ENCODE assay signal across 2 cellular contexts in the genomic region with DNA sequence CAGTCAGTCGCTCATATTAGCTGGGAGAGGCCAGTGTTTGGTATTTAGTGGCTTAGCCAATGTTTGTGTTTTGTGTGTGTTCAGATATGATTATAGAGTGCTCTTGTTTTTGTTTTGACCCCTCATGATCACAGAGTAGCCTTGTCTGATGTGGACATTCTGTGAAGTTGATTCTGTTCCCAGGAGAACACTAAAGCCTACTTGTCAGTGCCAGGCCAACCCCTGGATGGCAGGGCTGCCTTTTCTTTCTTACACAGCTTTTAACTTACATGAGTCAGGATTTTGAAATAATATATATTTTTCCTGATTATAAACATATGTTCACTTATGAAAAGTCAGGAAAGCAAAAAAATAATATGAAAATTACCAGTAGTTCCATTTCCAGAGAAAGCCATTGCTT.
TF ChIP-seq lines count a peak whose summit lies in the region.

No MANE protein-coding gene starts in this region.

TF ChIP-seq in SK-N-SH, 30 proteins besides CTCF, POLR2A, EP300 and RAD21 (continued from another document):
- TF ChIP-seq IRF3 (IDR thresholded peaks at IDR 0.05; ENCODE audit: low read depth, low read length) (no peak), TAF1 (IDR thresholded peaks at IDR 0.05; ENCODE audit: borderline replicate concordance, low read depth, low read length) (no peak), FOXJ3 (CRISPR knock-in tag; IDR thresholded peaks at IDR 0.05) (no peak), JUND (IDR thresholded peaks at IDR 0.05) (no peak), RCOR1 (IDR thresholded peaks at IDR 0.05; ENCODE audit: low read length) (no peak), SMC3 (IDR thresholded peaks at IDR 0.05; ENCODE audit: low read depth, low read length) (no peak), ELF1 (IDR thresholded peaks at IDR 0.05) (no peak), TCF12 (IDR thresholded peaks at IDR 0.05) (no peak)
- TF ChIP-seq, protein P1, sequence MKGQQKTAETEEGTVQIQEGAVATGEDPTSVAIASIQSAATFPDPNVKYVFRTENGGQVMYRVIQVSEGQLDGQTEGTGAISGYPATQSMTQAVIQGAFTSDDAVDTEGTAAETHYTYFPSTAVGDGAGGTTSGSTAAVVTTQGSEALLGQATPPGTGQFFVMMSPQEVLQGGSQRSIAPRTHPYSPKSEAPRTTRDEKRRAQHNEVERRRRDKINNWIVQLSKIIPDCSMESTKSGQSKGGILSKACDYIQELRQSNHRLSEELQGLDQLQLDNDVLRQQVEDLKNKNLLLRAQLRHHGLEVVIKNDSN (IDR thresholded peaks at IDR 0.05; ENCODE audit: borderline replicate concordance, low read depth), result no peak

TF ChIP-seq in WTC11, 78 proteins besides CTCF, POLR2A, EP300 and RAD21 (continued from another document):
- TF ChIP-seq, protein P2, sequence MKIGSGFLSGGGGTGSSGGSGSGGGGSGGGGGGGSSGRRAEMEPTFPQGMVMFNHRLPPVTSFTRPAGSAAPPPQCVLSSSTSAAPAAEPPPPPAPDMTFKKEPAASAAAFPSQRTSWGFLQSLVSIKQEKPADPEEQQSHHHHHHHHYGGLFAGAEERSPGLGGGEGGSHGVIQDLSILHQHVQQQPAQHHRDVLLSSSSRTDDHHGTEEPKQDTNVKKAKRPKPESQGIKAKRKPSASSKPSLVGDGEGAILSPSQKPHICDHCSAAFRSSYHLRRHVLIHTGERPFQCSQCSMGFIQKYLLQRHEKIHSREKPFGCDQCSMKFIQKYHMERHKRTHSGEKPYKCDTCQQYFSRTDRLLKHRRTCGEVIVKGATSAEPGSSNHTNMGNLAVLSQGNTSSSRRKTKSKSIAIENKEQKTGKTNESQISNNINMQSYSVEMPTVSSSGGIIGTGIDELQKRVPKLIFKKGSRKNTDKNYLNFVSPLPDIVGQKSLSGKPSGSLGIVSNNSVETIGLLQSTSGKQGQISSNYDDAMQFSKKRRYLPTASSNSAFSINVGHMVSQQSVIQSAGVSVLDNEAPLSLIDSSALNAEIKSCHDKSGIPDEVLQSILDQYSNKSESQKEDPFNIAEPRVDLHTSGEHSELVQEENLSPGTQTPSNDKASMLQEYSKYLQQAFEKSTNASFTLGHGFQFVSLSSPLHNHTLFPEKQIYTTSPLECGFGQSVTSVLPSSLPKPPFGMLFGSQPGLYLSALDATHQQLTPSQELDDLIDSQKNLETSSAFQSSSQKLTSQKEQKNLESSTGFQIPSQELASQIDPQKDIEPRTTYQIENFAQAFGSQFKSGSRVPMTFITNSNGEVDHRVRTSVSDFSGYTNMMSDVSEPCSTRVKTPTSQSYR (CRISPR knock-in tag; IDR thresholded peaks at IDR 0.05), result no peak
- TF ChIP-seq TP53 (CRISPR knock-in tag; IDR thresholded peaks at IDR 0.05) (no peak), ZNF671 (CRISPR knock-in tag; IDR thresholded peaks at IDR 0.05) (no peak), TCF7 (CRISPR knock-in tag; IDR thresholded peaks at IDR 0.05; ENCODE audit: low read depth) (no peak), TEAD4 (CRISPR knock-in tag; IDR thresholded peaks at IDR 0.05) (no peak), NFATC4 (CRISPR knock-in tag; IDR thresholded peaks at IDR 0.05) (no peak), PRRX2 (CRISPR knock-in tag; IDR thresholded peaks at IDR 0.05) (no peak), SMAD4 (CRISPR knock-in tag; IDR thresholded peaks at IDR 0.05) (no peak), GRHL2 (CRISPR knock-in tag; IDR thresholded peaks at IDR 0.05; ENCODE audit: insufficient replicate concordance, severe bottlenecking) (no peak), ETV6 (CRISPR knock-in tag; IDR thresholded peaks at IDR 0.05) (no peak), IRF1 (CRISPR knock-in tag; IDR thresholded peaks at IDR 0.05) (no peak)
- TF ChIP-seq, protein P3, sequence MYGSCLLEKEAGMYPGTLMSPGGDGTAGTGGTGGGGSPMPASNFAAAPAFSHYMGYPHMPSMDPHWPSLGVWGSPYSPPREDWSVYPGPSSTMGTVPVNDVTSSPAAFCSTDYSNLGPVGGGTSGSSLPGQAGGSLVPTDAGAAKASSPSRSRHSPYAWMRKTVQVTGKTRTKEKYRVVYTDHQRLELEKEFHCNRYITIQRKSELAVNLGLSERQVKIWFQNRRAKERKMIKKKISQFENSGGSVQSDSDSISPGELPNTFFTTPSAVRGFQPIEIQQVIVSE (CRISPR knock-in tag; IDR thresholded peaks at IDR 0.05; ENCODE audit: borderline replicate concordance), result no peak
- TF ChIP-seq, protein P4, sequence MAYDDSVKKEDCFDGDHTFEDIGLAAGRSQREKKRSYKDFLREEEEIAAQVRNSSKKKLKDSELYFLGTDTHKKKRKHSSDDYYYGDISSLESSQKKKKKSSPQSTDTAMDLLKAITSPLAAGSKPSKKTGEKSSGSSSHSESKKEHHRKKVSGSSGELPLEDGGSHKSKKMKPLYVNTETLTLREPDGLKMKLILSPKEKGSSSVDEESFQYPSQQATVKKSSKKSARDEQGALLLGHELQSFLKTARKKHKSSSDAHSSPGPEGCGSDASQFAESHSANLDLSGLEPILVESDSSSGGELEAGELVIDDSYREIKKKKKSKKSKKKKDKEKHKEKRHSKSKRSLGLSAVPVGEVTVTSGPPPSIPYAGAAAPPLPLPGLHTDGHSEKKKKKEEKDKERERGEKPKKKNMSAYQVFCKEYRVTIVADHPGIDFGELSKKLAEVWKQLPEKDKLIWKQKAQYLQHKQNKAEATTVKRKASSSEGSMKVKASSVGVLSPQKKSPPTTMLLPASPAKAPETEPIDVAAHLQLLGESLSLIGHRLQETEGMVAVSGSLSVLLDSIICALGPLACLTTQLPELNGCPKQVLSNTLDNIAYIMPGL (CRISPR knock-in tag; IDR thresholded peaks at IDR 0.05), result no peak
- TF ChIP-seq, protein P5, sequence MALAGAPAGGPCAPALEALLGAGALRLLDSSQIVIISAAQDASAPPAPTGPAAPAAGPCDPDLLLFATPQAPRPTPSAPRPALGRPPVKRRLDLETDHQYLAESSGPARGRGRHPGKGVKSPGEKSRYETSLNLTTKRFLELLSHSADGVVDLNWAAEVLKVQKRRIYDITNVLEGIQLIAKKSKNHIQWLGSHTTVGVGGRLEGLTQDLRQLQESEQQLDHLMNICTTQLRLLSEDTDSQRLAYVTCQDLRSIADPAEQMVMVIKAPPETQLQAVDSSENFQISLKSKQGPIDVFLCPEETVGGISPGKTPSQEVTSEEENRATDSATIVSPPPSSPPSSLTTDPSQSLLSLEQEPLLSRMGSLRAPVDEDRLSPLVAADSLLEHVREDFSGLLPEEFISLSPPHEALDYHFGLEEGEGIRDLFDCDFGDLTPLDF (CRISPR knock-in tag; IDR thresholded peaks at IDR 0.05), result no peak
